ENCODE assay signal across 9 cellular contexts in genomic region chr2:241540766-241541561, GRCh38. TPM values are rescaled to one million over a fixed set of nuclear protein-coding genes. Genes with fewer than 3 reads are reported as not detected.
DNase-seq lines count a peak whose midpoint lies in the region; ATAC-seq, FAIRE-seq and TF ChIP-seq lines count a peak whose summit lies in the region.
"Had no signal": no experiment of that assay in that cellular context is flagged by ENCODE, and none has a peak within 500 bp of the region (broad histone marks: within the 10 kb centered on the region; RNA-seq: fewer than 3 reads in every experiment).

No MANE protein-coding gene starts in this region.

- peaks cover 15% of the 10 kb centered on the region for H3K27me3 Mint-ChIP-seq in astrocyte (ENCODE audit: low read depth, unreplicated experiment)

- no peaks in the 10 kb centered on the region for H3K36me3 Mint-ChIP-seq in astrocyte (ENCODE audit: low read depth, unreplicated experiment)

- H3K9me3 Mint-ChIP-seq in astrocyte (ENCODE audit: unreplicated experiment), result no peaks in the 10 kb centered on the region

- peak overlapping the region; percentile 73 for H3K4me3 Mint-ChIP-seq in astrocyte (ENCODE audit: unreplicated experiment)

- H4K20me1 ChIP-seq in astrocyte (ENCODE audit: insufficient read depth, low read length), result no peaks in the 10 kb centered on the region

- no peak for ATAC-seq in HG03571 (IDR thresholded peaks at IDR 0.05; ENCODE audit: unreplicated experiment)
- ATAC-seq in GM21526 (IDR thresholded peaks at IDR 0.05; ENCODE audit: low FRiP score, unreplicated experiment), result no peak

- peaks cover 4% of the 10 kb centered on the region for H3K27me3 ChIP-seq in astrocyte (ENCODE audit: insufficient read depth, low read length)

- no peaks in the 10 kb centered on the region for H3K36me3 ChIP-seq in astrocyte (ENCODE audit: insufficient read depth, low read length)
- H3K36me3 ChIP-seq: neutrophil had no signal

- H3K4me3 ChIP-seq in astrocyte (ENCODE audit: insufficient read depth, low read depth, low read length) (peak overlapping the region; percentile 55), skin epidermis (peak overlapping the region; percentile 6 to 42 (median 31))

- H3K9me3 ChIP-seq in astrocyte (ENCODE audit: insufficient read depth, low read depth, low read length), result no peaks in the 10 kb centered on the region
- H3K9me3 ChIP-seq: neutrophil had no signal

- no peak for FAIRE-seq in astrocyte (lab: Jason Lieb, UNC)

- peaks cover 4% of the 10 kb centered on the region for H3K4me1 Mint-ChIP-seq in astrocyte (ENCODE audit: low read depth, unreplicated experiment)

- TF ChIP-seq CTCF in astrocyte (IDR thresholded peaks at IDR 0.05; ENCODE audit: insufficient read depth, low read depth, low read length), result no peak

- H3K4me2 ChIP-seq in astrocyte (ENCODE audit: low read length), result peak overlapping the region; percentile 86

- H3K27ac ChIP-seq in astrocyte (ENCODE audit: low read depth, low read length) (no peak overlapping the region), skin epidermis (peak overlapping the region in 2 of 21 experiments; percentile 32 to 50)
- H3K27ac ChIP-seq: neutrophil had no signal

- H3K27ac Mint-ChIP-seq in astrocyte (ENCODE audit: unreplicated experiment), result peak overlapping the region; percentile 88

- H3K4me1 ChIP-seq in astrocyte (ENCODE audit: insufficient read depth, low read length), result peaks cover 28% of the 10 kb centered on the region

- H3K79me2 ChIP-seq in astrocyte (ENCODE audit: insufficient read depth, low read length), result no peaks in the 10 kb centered on the region

- DNase-seq in NCI-H345 (lab: John Stamatoyannopoulos, UW), result peak; percentile 59
- DNase-seq in NCI-H345 treated with DMSO at 0.1 percent for 48 hours (lab: John Stamatoyannopoulos, UW; ENCODE audit: unreplicated experiment), result no peak
- DNase-seq in T-helper 22 cell (ENCODE audit: low read depth), result peak; percentile 27
- DNase-seq in astrocyte (ENCODE audit: low read depth), result no peak
- DNase-seq in hypothalamus (lab: John Stamatoyannopoulos, UW), result peak in 30 of 51 donors; percentile 17 to 79 (median 40)

- no peak overlapping the region for H3K9ac ChIP-seq in astrocyte (ENCODE audit: low read length)

- peak overlapping the region; percentile 79 for H2AFZ ChIP-seq in astrocyte (ENCODE audit: low read depth, low read length)

RNA-seq across cellular contexts. Expression of gene BOK, which starts 17.6 kb away (rescaled TPM):
- 64.2 and 64.9 TPM in 2 replicates for total RNA-seq in astrocyte

RNA-seq across cellular contexts. Expression of gene STK25, which starts 32.6 kb away (rescaled TPM):
- 185 and 211 TPM in 2 replicates for total RNA-seq in astrocyte

Comparison
In these comparisons a context has a peak if more than half of its experiments do, and no peak if none do; other contexts are left out.
1. DNase-seq: peak in NCI-H345 (single experiment), T-helper 22 cell (single experiment) and hypothalamus (30 of 51); none in NCI-H345 treated with DMSO at 0.1 percent for 48 hours (single experiment) and astrocyte (single experiment).